In genomic region chrX:13147758-13148157, GRCh38 we compare ENCODE assay signal across 14 cellular contexts.
DNase-seq lines count a peak whose midpoint lies in the region; ATAC-seq, FAIRE-seq and TF ChIP-seq lines count a peak whose summit lies in the region.
"Had no signal": no experiment of that assay in that cellular context is flagged by ENCODE, and none has a peak within 500 bp of the region (broad histone marks: within the 10 kb centered on the region; RNA-seq: fewer than 3 reads in every experiment).

No MANE protein-coding gene starts in this region.

- no peaks in the 10 kb centered on the region for H3K79me2 ChIP-seq in astrocyte (ENCODE audit: insufficient read depth, low read length)

- H3K36me3 Mint-ChIP-seq in astrocyte (ENCODE audit: low read depth, unreplicated experiment) (no peaks in the 10 kb centered on the region), osteocyte (ENCODE audit: unreplicated experiment) (no peaks in the 10 kb centered on the region)
- H3K36me3 Mint-ChIP-seq: CD4-positive, CD25-positive, alpha-beta regulatory T cell had no signal

- H3K27ac ChIP-seq in astrocyte (ENCODE audit: low read depth, low read length), result no peak overlapping the region
- H3K27ac ChIP-seq: BLaER1 had no signal

- no peak overlapping the region for H2AFZ ChIP-seq in astrocyte (ENCODE audit: low read depth, low read length)

- DNase-seq in HCEC 1CT (peak; percentile 47), astrocyte (ENCODE audit: low read depth) (no peak), fibroblast of villous mesenchyme (ENCODE audit: low read depth) (peak; percentile 53), osteocyte (ENCODE audit: extremely low spot score, unreplicated experiment) (no peak), dedifferentiated amniotic fluid mesenchymal stem cell (ENCODE audit: extremely low spot score) (no peak), islet precursor cell (no peak)
- DNase-seq: 8988T; AML-193; CD4-positive, CD25-positive, alpha-beta regulatory T cell; DMS53; GF-D8 had no signal

- H3K9ac ChIP-seq in astrocyte (ENCODE audit: low read length), result no peak overlapping the region
- H3K9ac ChIP-seq: BLaER1 had no signal

- no peaks in the 10 kb centered on the region for H4K20me1 ChIP-seq in astrocyte (ENCODE audit: insufficient read depth, low read length)
- H4K20me1 ChIP-seq: BLaER1 had no signal

- peaks cover 6% of the 10 kb centered on the region for H3K4me1 ChIP-seq in astrocyte (ENCODE audit: insufficient read depth, low read length)
- H3K4me1 ChIP-seq: BLaER1 had no signal

- H3K9me3 Mint-ChIP-seq in astrocyte (ENCODE audit: unreplicated experiment) (peaks cover 5% of the 10 kb centered on the region), osteocyte (ENCODE audit: unreplicated experiment) (peaks cover 8% of the 10 kb centered on the region)

- H3K4me2 ChIP-seq in astrocyte (ENCODE audit: low read length), result no peak overlapping the region
- H3K4me2 ChIP-seq: BLaER1 had no signal

- H3K27ac Mint-ChIP-seq in astrocyte (ENCODE audit: unreplicated experiment) (no peak overlapping the region), osteocyte (ENCODE audit: unreplicated experiment) (peak overlapping the region; percentile 83)

- no peak overlapping the region for H3K4me3 ChIP-seq in astrocyte (ENCODE audit: insufficient read depth, low read depth, low read length)
- no peak overlapping the region for H3K4me3 ChIP-seq in fibroblast of villous mesenchyme (ENCODE audit: low read depth, low read length)
- H3K4me3 ChIP-seq: BLaER1 had no signal

- no peak for ATAC-seq in GM21447 (IDR thresholded peaks at IDR 0.05; ENCODE audit: unreplicated experiment)

- H3K36me3 ChIP-seq in astrocyte (ENCODE audit: insufficient read depth, low read length), result no peaks in the 10 kb centered on the region
- H3K36me3 ChIP-seq: BLaER1 had no signal

- TF ChIP-seq CTCF in astrocyte (IDR thresholded peaks at IDR 0.05; ENCODE audit: insufficient read depth, low read depth, low read length) (no peak), fibroblast of villous mesenchyme (IDR thresholded peaks at IDR 0.05; ENCODE audit: insufficient read depth, low read depth, low read length) (no peak), osteocyte (IDR thresholded peaks at IDR 0.05) (no peak)

- H3K4me1 Mint-ChIP-seq in astrocyte (ENCODE audit: low read depth, unreplicated experiment) (no peaks in the 10 kb centered on the region), osteocyte (ENCODE audit: unreplicated experiment) (peaks cover 52% of the 10 kb centered on the region)

- no peaks in the 10 kb centered on the region for H3K9me3 ChIP-seq in astrocyte (ENCODE audit: insufficient read depth, low read depth, low read length)

- H3K27me3 ChIP-seq in astrocyte (ENCODE audit: insufficient read depth, low read length), result no peaks in the 10 kb centered on the region
- H3K27me3 ChIP-seq: BLaER1 had no signal

- peak; percentile 82 for FAIRE-seq in astrocyte (lab: Jason Lieb, UNC)
- FAIRE-seq: GM19239 had no signal

- H3K4me3 Mint-ChIP-seq in astrocyte (ENCODE audit: unreplicated experiment) (no peak overlapping the region), osteocyte (ENCODE audit: unreplicated experiment) (no peak overlapping the region)
- H3K4me3 Mint-ChIP-seq: CD4-positive, CD25-positive, alpha-beta regulatory T cell had no signal

- H3K27me3 Mint-ChIP-seq in astrocyte (ENCODE audit: low read depth, unreplicated experiment) (no peaks in the 10 kb centered on the region), osteocyte (ENCODE audit: unreplicated experiment) (no peaks in the 10 kb centered on the region)
- H3K27me3 Mint-ChIP-seq: CD4-positive, CD25-positive, alpha-beta regulatory T cell had no signal

Comparison
In these comparisons a context has a peak if more than half of its experiments do, and no peak if none do; other contexts are left out.
1. DNase-seq: peak in HCEC 1CT (single experiment) and fibroblast of villous mesenchyme (single experiment); none in astrocyte (single experiment), osteocyte (single experiment), dedifferentiated amniotic fluid mesenchymal stem cell (single experiment) and islet precursor cell (single experiment).